Comparison of ENCODE assay signal across 23 cellular contexts in the genomic region with DNA sequence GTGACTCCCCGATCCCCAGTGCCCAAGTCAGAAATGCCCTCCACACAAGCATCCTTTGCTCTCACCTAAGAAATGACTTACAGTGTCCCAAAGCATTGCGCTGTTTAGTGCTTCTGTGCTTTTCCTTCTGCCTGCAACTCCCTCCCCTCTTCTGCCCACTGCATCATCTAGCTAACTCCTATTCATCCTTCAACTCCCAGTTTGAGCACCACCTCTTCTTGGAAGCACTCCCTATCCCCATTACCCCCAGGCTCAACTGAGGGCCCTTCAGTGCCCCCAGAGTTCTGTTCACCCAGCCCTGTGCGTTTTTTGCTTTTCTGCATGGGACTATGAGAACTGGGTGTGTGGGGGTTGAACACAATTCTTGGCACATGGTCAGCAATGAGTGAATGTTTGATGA. TPM values are rescaled to one million over a fixed set of nuclear protein-coding genes. Genes with fewer than 3 reads are reported as not detected.
"Had no signal": no experiment of that assay in that cellular context is flagged by ENCODE, and none has a peak within 500 bp of the region (broad histone marks: within the 10 kb centered on the region; RNA-seq: fewer than 3 reads in every experiment).

No MANE protein-coding gene starts in this region.

- H3K27me3 ChIP-seq: cardiac muscle cell, transverse colon, vagina had no signal

- H3K9me3 Mint-ChIP-seq: activated naive CD8-positive, alpha-beta T cell treated with anti-CD3 and anti-CD28 coated beads for 36 hours; endodermal cell; immature natural killer cell; natural killer cell; stimulated activated memory B cell treated with anti-CD40 and anti-IgM and Interleukin-4, amounts not matched to agents 10 μg/mL and 1 μg/mL and 100 μg/mL, for 72 hours; T-cell had no signal

- H3K27ac Mint-ChIP-seq: activated naive CD8-positive, alpha-beta T cell treated with anti-CD3 and anti-CD28 coated beads for 36 hours; endodermal cell; immature natural killer cell; natural killer cell; stimulated activated memory B cell treated with anti-CD40 and anti-IgM and Interleukin-4, amounts not matched to agents 10 μg/mL and 1 μg/mL and 100 μg/mL, for 72 hours had no signal

- H3K9me3 ChIP-seq: lower lobe of right lung, transverse colon, vagina had no signal

- H3K36me3 ChIP-seq: cardiac muscle cell, lower lobe of right lung, transverse colon, vagina, WERI-Rb-1 had no signal

- H3K36me3 Mint-ChIP-seq: activated naive CD8-positive, alpha-beta T cell treated with anti-CD3 and anti-CD28 coated beads for 36 hours; immature natural killer cell; natural killer cell; stimulated activated memory B cell treated with anti-CD40 and anti-IgM and Interleukin-4, amounts not matched to agents 10 μg/mL and 1 μg/mL and 100 μg/mL, for 72 hours; T-cell had no signal

- H3K4me1 Mint-ChIP-seq: endodermal cell had no signal

- H3K4me1 ChIP-seq: lower lobe of right lung, vagina had no signal

- DNase-seq: activated CD4-positive, alpha-beta T cell treated with anti-CD3 and anti-CD28 coated beads, Interleukin-2, amount 50 U/mL, for 4 hours; activated CD4-positive, CD25-positive, alpha-beta regulatory T cell treated with anti-CD3 and anti-CD28 coated beads, Interleukin-2, amount 50 U/mL, for 72 hours; activated effector memory CD4-positive, alpha-beta T cell treated with Interleukin-2 at 50 U/mL for 16 hours; activated naive CD8-positive, alpha-beta T cell treated with anti-CD3 and anti-CD28 coated beads for 36 hours; activated T-cell treated with anti-CD3 and anti-CD28 coated beads, Interleukin-2, amount 50 U/mL, for 48 hours; amygdala; cortex of kidney; endodermal cell; immature natural killer cell; lower lobe of right lung; mesendoderm; natural killer cell; nucleus accumbens; small intestine; T-cell; transverse colon; WERI-Rb-1 had no signal

- H3K27me3 Mint-ChIP-seq: activated naive CD8-positive, alpha-beta T cell treated with anti-CD3 and anti-CD28 coated beads for 36 hours had no signal

- H3K4me3 ChIP-seq: cardiac muscle cell, lower lobe of right lung, transverse colon, vagina had no signal

- H3K4me3 Mint-ChIP-seq: activated naive CD8-positive, alpha-beta T cell treated with anti-CD3 and anti-CD28 coated beads for 36 hours; endodermal cell; immature natural killer cell; natural killer cell; stimulated activated memory B cell treated with anti-CD40 and anti-IgM and Interleukin-4, amounts not matched to agents 10 μg/mL and 1 μg/mL and 100 μg/mL, for 72 hours had no signal

- H3K27ac ChIP-seq: cardiac muscle cell, epithelial cell of prostate, lower lobe of right lung, vagina, WERI-Rb-1 had no signal

- ATAC-seq: left lobe of liver; lower lobe of right lung; natural killer cell; sciatic nerve; stimulated activated memory B cell treated with anti-CD40 and anti-IgM and Interleukin-4, amounts not matched to agents 10 μg/mL and 1 μg/mL and 100 μg/mL, for 72 hours; T-cell had no signal

RNA-seq across cellular contexts. Expression of a gene that starts 10.0 kb away (rescaled TPM):
- polyA plus RNA-seq: immature natural killer cell had no signal
